Comparison of ENCODE assay signal across 8 cellular contexts in the genomic region with DNA sequence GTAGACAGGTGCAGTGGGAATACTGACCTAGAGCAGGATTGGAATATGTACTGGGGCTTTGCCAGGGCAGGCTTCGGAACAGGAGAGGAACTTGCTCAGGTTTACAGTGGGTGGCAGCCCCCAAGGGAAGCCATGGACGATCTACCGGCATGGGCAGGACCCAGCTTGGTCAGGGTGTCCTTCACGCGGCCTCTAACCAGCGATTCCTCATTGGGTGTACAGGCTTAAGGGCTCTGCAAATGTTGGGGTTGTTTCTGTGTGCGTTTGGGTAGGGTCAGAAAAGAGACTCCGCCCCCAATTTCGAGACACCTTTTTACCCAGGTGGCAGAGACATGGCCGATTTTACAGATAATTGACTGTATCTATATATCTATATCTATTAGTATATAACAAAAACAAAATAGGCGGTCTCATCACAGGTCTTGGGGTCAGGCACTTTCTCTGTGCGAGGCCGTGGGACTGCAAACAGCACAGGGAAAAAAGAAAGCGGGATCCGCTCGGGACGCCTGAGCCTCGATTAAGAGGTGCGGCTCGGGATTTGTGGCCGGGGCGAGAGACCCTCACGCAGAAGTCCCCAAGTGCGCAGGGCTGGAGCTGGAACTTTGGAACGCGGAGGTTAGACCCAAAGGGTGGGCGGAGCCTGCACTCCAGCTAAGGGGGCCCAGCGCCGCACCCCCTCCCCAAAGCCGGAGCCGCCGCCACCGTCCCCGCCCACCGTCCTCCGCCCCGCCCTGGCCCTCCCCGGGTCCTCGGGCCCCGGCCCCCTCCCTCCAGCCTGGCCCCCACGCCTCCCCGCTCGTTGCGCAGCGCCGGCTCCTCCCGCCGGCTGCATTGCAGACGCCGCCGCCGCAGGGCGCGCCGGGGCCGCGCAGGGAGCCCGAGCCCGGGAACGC.
DNase-seq lines count a peak whose midpoint lies in the region; ATAC-seq, FAIRE-seq and TF ChIP-seq lines count a peak whose summit lies in the region.

No MANE protein-coding gene starts in this region.

- no peak for TF ChIP-seq EP300 in K562 (IDR thresholded peaks at IDR 0.05; ENCODE audit: low read length)

- H3K27me3 ChIP-seq in K562 (ENCODE audit: control insufficient read depth in 2 of 2, insufficient read depth in 2 of 2, low read length in 2 of 2): peaks cover 28 to 47% of the 10 kb centered on the region in 2 experiments; a peak in 4 of 5 replicates

- no peaks in the 10 kb centered on the region for H3K79me2 ChIP-seq in K562 (ENCODE audit: control insufficient read depth, insufficient read depth, low read length)

- peaks cover 0 to 18% of the 10 kb centered on the region in 2 experiments; a peak in 2 of 5 replicates for H3K4me1 ChIP-seq in K562 (replicated peaks in 1 of 2; ENCODE audit: control insufficient read depth in 2 of 2, insufficient read depth in 2 of 2, low read length in 2 of 2)
- H3K4me1 ChIP-seq in mucosa of descending colon (ENCODE audit: low read depth): no peaks in the 10 kb centered on the region

- H3K4me3 ChIP-seq in K562 (no peak overlapping the region), mucosa of descending colon (no peak overlapping the region)

- H3K27ac ChIP-seq in K562 (ENCODE audit: extremely low read depth, low read depth, low read length): no peak overlapping the region

- no peak for TF ChIP-seq POLR2A in K562 (conservative IDR thresholded peaks at IDR 0.05)

- 35% methylated on average over 25 of the region's 60 CpGs for WGBS in K562 (ENCODE audit: insufficient coverage, low coverage, missing lambda C conversion rate)

- no peak overlapping the region; the same call in 1 of the 2 replicates for H3K4me2 ChIP-seq in K562 (ENCODE audit: insufficient read depth, low read length)

- POLR2A ChIA-PET in K562 (lab: Yijun Ruan, JAX): interaction anchor here (1.1 to 1.4 kb wide), 4 partner anchors 9 to 215 kb away, joined by 3 to 7 read pairs (median 4); no protein-coding TSS in a partner anchor

- FAIRE-seq in K562 (lab: Jason Lieb, UNC): no peak

- no peaks in the 10 kb centered on the region for H3K36me3 ChIP-seq in K562 (ENCODE audit: control insufficient read depth, insufficient read depth, low read length)
- no peaks in the 10 kb centered on the region for H3K36me3 ChIP-seq in mucosa of descending colon (ENCODE audit: low read depth)

- intact Hi-C loops in K562 (cut with micrococcal nuclease): no loop called here
- intact Hi-C loops in mucosa of descending colon (cut with DNase I, micrococcal nuclease): loop anchor here in 1 of 2 donors (10.0 kb wide), 1 partner anchor 51 kb away; no protein-coding TSS in a partner anchor

- DNase-seq in COLO668 (lab: John Stamatoyannopoulos, UW; ENCODE audit: unreplicated experiment) (peak; percentile 71), NCI-H146 (lab: John Stamatoyannopoulos, UW) (peak; percentile 58), K562 (ENCODE audit: extremely low read depth in 1 of 4, low spot score in 3 of 4) (peak; percentile 26 to 70 (median 54)), mucosa of descending colon (peak in 2 of 3 donors; percentile 19 to 41), left lobe of liver (ENCODE audit: low spot score) (no peak)

- TF ChIP-seq CTCF in K562 (IDR thresholded peaks at IDR 0.05 in 2 of 3, conservative IDR thresholded peaks at IDR 0.05 in 1 of 3; ENCODE audit: insufficient read depth in 2 of 3, low read depth in 1 of 3, low read length in 3 of 3) (no peak), mucosa of descending colon (IDR thresholded peaks at IDR 0.05) (no peak)

- TF ChIP-seq RAD21 in K562 (CRISPR knock-in tag; conservative IDR thresholded peaks at IDR 0.05 in 1 of 2, IDR thresholded peaks at IDR 0.05 in 1 of 2): no peak

- CTCF ChIA-PET in K562 (lab: Yijun Ruan, JAX; ENCODE audit: low intra/inter-chr PET ratio): no interaction called here

- no peak overlapping the region for H2AFZ ChIP-seq in K562 (ENCODE audit: low read depth, low read length)

- ATAC-seq in K562: peak; percentile 59
- no peak for ATAC-seq in mucosa of descending colon
- no peak for ATAC-seq in left lobe of liver
- ATAC-seq in GM18867 (IDR thresholded peaks at IDR 0.05; ENCODE audit: unreplicated experiment): no peak
- ATAC-seq in GM18907 (IDR thresholded peaks at IDR 0.05; ENCODE audit: unreplicated experiment): no peak
- ATAC-seq in GM21786 (IDR thresholded peaks at IDR 0.05; ENCODE audit: unreplicated experiment): no peak

- BruUV-seq in K562 (replicated peaks; lab: Mats Ljungman, UMichigan): no TSS peak

- no peaks in the 10 kb centered on the region for H3K9me1 ChIP-seq in K562 (ENCODE audit: control insufficient read depth, insufficient read depth, low read length)

- H3K9ac ChIP-seq in K562 (ENCODE audit: insufficient read depth in 1 of 2, low read depth in 2 of 2, low read length in 2 of 2): peak overlapping the region in 1 of 2 experiments; percentile 83; a peak in 2 of 4 replicates

- H3K9me3 ChIP-seq in K562 (replicated peaks; ENCODE audit: control insufficient read depth, insufficient read depth, low read depth, low read length) (no peaks in the 10 kb centered on the region), mucosa of descending colon (no peaks in the 10 kb centered on the region)

- H4K20me1 ChIP-seq in K562 (replicated peaks; ENCODE audit: control insufficient read depth, insufficient read depth, low read length): no peaks in the 10 kb centered on the region; the same call in 1 of the 2 replicates

- in situ Hi-C loops in K562 (cut with MboI): no loop called here

TF ChIP-seq in K562, 482 proteins besides CTCF, POLR2A, EP300 and RAD21:
- peak; percentile 47 for TF ChIP-seq HNRNPLL (IDR thresholded peaks at IDR 0.05; ENCODE audit: low read depth, low read length, poor library complexity, severe bottlenecking)
- TF ChIP-seq MED1 (CRISPR knock-in tag; IDR thresholded peaks at IDR 0.05; ENCODE audit: borderline replicate concordance): no peak
TF ChIP-seq in K562: peak in this region for 1.
